In the genomic region with DNA sequence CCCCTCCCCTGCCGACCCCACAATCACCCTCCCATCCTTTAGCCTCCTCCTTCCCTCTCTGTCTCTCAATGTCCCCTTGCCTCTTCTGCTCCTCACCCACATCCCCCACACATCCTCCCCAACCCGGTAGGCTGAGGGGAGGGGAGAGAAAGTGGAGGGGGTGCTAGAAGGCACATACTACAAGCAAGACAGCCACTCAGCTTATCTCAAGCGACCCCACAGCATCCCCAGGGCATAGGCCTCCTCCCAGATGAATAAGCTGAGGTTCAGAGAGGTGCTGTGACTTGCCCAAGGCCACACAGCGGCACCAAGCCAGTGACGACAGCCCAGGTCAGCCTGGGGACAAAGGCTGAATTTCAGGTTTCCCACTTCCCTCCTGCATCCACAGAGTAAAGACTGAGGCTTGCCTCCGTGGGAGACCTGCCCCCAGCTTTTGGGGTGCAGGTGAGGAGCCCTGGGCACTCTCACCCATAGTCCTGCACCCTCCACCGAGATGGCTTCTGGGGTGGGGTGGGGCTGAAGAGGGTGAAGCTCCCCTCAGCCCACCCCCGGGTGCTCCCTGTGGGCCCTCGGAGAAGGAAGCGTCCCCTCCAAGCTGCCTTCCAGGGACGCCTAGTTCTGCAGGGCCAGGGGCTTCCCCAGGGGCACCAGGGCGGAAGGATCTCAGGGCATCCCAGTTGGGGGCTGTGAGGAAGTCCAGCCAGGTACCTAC, we compare ENCODE assay signal across 9 cellular contexts.
DNase-seq lines count a peak whose midpoint lies in the region; ATAC-seq, FAIRE-seq and TF ChIP-seq lines count a peak whose summit lies in the region.
"Had no signal": no experiment of that assay in that cellular context is flagged by ENCODE, and none has a peak within 500 bp of the region (broad histone marks: within the 10 kb centered on the region; RNA-seq: fewer than 3 reads in every experiment).

No MANE protein-coding gene starts in this region.

- H3K36me3 Mint-ChIP-seq in nephron progenitor cell (ENCODE audit: low read depth): no peaks in the 10 kb centered on the region

- no peaks in the 10 kb centered on the region for H3K27me3 ChIP-seq in brain microvascular endothelial cell (replicated peaks)

- H3K36me3 ChIP-seq in brain microvascular endothelial cell (replicated peaks): peaks cover 2% of the 10 kb centered on the region

- H3K9me3 Mint-ChIP-seq in nephron progenitor cell: no peaks in the 10 kb centered on the region
- H3K9me3 Mint-ChIP-seq: neural crest cell had no signal

- no peak for DNase-seq in brain microvascular endothelial cell
- no peak for DNase-seq in nephron progenitor cell
- no peak for DNase-seq in Ammon's horn (ENCODE audit: low spot score)
- DNase-seq in urothelium cell line (ENCODE audit: low spot score): no peak
- no peak for DNase-seq in iPS-NIHi11 (ENCODE audit: low spot score)
- DNase-seq in HuH-7.5 (ENCODE audit: low spot score): no peak

- H3K27ac Mint-ChIP-seq in nephron progenitor cell: no peak overlapping the region

- peak overlapping the region; percentile 59 for H3K4me3 ChIP-seq in brain microvascular endothelial cell (ENCODE audit: low read depth, low read length)

- in situ Hi-C loops in brain microvascular endothelial cell (cut with HindIII; ENCODE audit: low pct_ligation_motif_present, low sequenced_read_pairs): no loop called here

- no peak overlapping the region for H3K27ac ChIP-seq in brain microvascular endothelial cell

- H3K4me3 Mint-ChIP-seq in nephron progenitor cell: peak overlapping the region; percentile 68
- H3K4me3 Mint-ChIP-seq: neural crest cell had no signal

- peaks cover 33% of the 10 kb centered on the region for H3K4me1 Mint-ChIP-seq in nephron progenitor cell

- TF ChIP-seq POLR2A in GM18505 (IDR thresholded peaks at IDR 0.05; ENCODE audit: borderline replicate concordance, extremely low read depth, insufficient read depth, insufficient read length): no peak

- ATAC-seq in GM18505 (IDR thresholded peaks at IDR 0.05; ENCODE audit: unreplicated experiment) (peak; percentile 13), HG03135 (IDR thresholded peaks at IDR 0.05; ENCODE audit: unreplicated experiment) (peak; percentile 6)

- no peak for FAIRE-seq in urothelium cell line (lab: Jason Lieb, UNC)

- no peak for TF ChIP-seq CTCF in brain microvascular endothelial cell (IDR thresholded peaks at IDR 0.05; ENCODE audit: low read depth, low read length, missing control alignments)
- no peak for TF ChIP-seq CTCF in nephron progenitor cell (IDR thresholded peaks at IDR 0.05)

- H3K27me3 Mint-ChIP-seq in nephron progenitor cell (ENCODE audit: low read depth, poor library complexity): peaks cover 8% of the 10 kb centered on the region
